In genomic region chr17:57923182-57923872, GRCh38 we compare ENCODE assay signal across 19 cellular contexts. TPM values are rescaled to one million over a fixed set of nuclear protein-coding genes. Genes with fewer than 3 reads are reported as not detected.
DNase-seq lines count a peak whose midpoint lies in the region; ATAC-seq and TF ChIP-seq lines count a peak whose summit lies in the region.
"Had no signal": no experiment of that assay in that cellular context is flagged by ENCODE, and none has a peak within 500 bp of the region (broad histone marks: within the 10 kb centered on the region; RNA-seq: fewer than 3 reads in every experiment).

No MANE protein-coding gene starts in this region.

- no peak for TF ChIP-seq EP300 in esophagus muscularis mucosa (IDR thresholded peaks at IDR 0.05)

- TF ChIP-seq POLR2A in esophagus muscularis mucosa (IDR thresholded peaks at IDR 0.05; ENCODE audit: low read depth) = no peak
- TF ChIP-seq POLR2A in uterus (IDR thresholded peaks at IDR 0.05) = no peak

- ATAC-seq in left cardiac atrium (no peak), Right ventricle myocardium inferior (no peak)

- H3K27ac ChIP-seq in esophagus muscularis mucosa (replicated peaks in 1 of 4) (peak overlapping the region; percentile 98 to 100 (median 100)), uterus (peak overlapping the region; percentile 91)
- H3K27ac ChIP-seq: GM23248 had no signal

- no peak for TF ChIP-seq CTCF in esophagus muscularis mucosa (IDR thresholded peaks at IDR 0.05)
- no peak for TF ChIP-seq CTCF in uterus (IDR thresholded peaks at IDR 0.05)

- 94% methylated on average over 5 of the region's 5 CpGs for WGBS in esophagus muscularis mucosa

- H3K4me1 ChIP-seq in esophagus muscularis mucosa (peaks cover 70 to 100% (median 99%) of the 10 kb centered on the region in 4 donors), uterus (peaks cover 0 to 24% of the 10 kb centered on the region in 2 donors)

- H3K27me3 ChIP-seq in esophagus muscularis mucosa (no peaks in the 10 kb centered on the region), uterus (no peaks in the 10 kb centered on the region)
- H3K27me3 ChIP-seq: Peyer's patch had no signal

- DNase-seq in left cardiac atrium (peak; percentile 6), Right ventricle myocardium inferior (ENCODE audit: missing footprints) (no peak), esophagus muscularis mucosa (ENCODE audit: extremely low spot score) (no peak), posterior vena cava (ENCODE audit: low spot score) (peak; percentile 26), uterus (no peak), NCI-H2029 (lab: John Stamatoyannopoulos, UW) (no peak), HCEC 1CT (no peak), amygdala (lab: John Stamatoyannopoulos, UW) (no peak)
- DNase-seq: Calu3, DMS79, GM23248, Karpas-422, MM.1S, NCI-H1105 treated with DMSO at 0.1 percent for 48 hours, NCI-H187 treated with DMSO at 0.1 percent for 48 hours, NCI-H510A, NCI-H82, Peyer's patch, SIG-M5 had no signal

- H3K4me3 ChIP-seq in esophagus muscularis mucosa = no peak overlapping the region
- H3K4me3 ChIP-seq in uterus = no peak overlapping the region
- H3K4me3 ChIP-seq: GM23248, Peyer's patch had no signal

- intact Hi-C loops in left cardiac atrium (cut with DNase I) (no loop called here), Right ventricle myocardium inferior (cut with DNase I) (no loop called here), esophagus muscularis mucosa (cut with DNase I) (no loop called here), posterior vena cava (cut with DNase I) (no loop called here), uterus (cut with DNase I; ENCODE audit: low total_unique reads) (no loop called here)

- H3K9me3 ChIP-seq in esophagus muscularis mucosa = no peaks in the 10 kb centered on the region
- no peaks in the 10 kb centered on the region for H3K9me3 ChIP-seq in uterus
- H3K9me3 ChIP-seq: Peyer's patch had no signal

- H3K36me3 ChIP-seq in esophagus muscularis mucosa = no peaks in the 10 kb centered on the region
- H3K36me3 ChIP-seq in uterus = no peaks in the 10 kb centered on the region
- H3K36me3 ChIP-seq: Peyer's patch had no signal

RNA-seq across cellular contexts. Expression of gene CUEDC1, which starts 31.9 kb away (rescaled TPM):
- 10 to 100 TPM; 38.3 to 45.5 TPM for total RNA-seq in left cardiac atrium
- 49.1 TPM for total RNA-seq in Right ventricle myocardium inferior
- 10 to 100 TPM; 30.3 to 72.2 (median 51.2) TPM for total RNA-seq in esophagus muscularis mucosa
- total RNA-seq in posterior vena cava = 10 to 100 TPM; 42.3 to 43.6 TPM
- total RNA-seq in uterus = 10 to 100 TPM in 3 of 4 donors, 1 to 10 TPM in 1; 7.9 to 63.6 (median 18.8) TPM

Comparison
In these comparisons a context has a peak if more than half of its experiments do, and no peak if none do; other contexts are left out.
1. DNase-seq: peak in left cardiac atrium (single experiment) and posterior vena cava (single experiment); none in Right ventricle myocardium inferior (single experiment), esophagus muscularis mucosa (single experiment), uterus (0 of 2), NCI-H2029 (single experiment), HCEC 1CT (single experiment) and amygdala (0 of 56).